Comparison of ENCODE assay signal across 22 cellular contexts in genomic region chr7:137851361-137851945, GRCh38. TPM values are rescaled to one million over a fixed set of nuclear protein-coding genes. Genes with fewer than 3 reads are reported as not detected.
DNase-seq lines count a peak whose midpoint lies in the region; ATAC-seq and TF ChIP-seq lines count a peak whose summit lies in the region.
"Had no signal": no experiment of that assay in that cellular context is flagged by ENCODE, and none has a peak within 500 bp of the region (broad histone marks: within the 10 kb centered on the region; RNA-seq: fewer than 3 reads in every experiment).

No MANE protein-coding gene starts in this region.

- intact Hi-C loops in activated naive CD4-positive, alpha-beta T cell treated with anti-CD3 and anti-CD28 coated beads for 36 hours (cut with micrococcal nuclease): no loop called here

- peaks cover 0 to 7% of the 10 kb centered on the region in 2 donors for H3K36me3 Mint-ChIP-seq in activated naive CD4-positive, alpha-beta T cell treated with anti-CD3 and anti-CD28 coated beads, Interleukin-2, amount 50 U/mL, for 72 hours
- H3K36me3 Mint-ChIP-seq in activated naive CD4-positive, alpha-beta T cell treated with anti-CD3 and anti-CD28 coated beads for 36 hours (ENCODE audit: low read depth): no peaks in the 10 kb centered on the region
- no peaks in the 10 kb centered on the region for H3K36me3 Mint-ChIP-seq in activated T-helper 17 cell treated with anti-CD3 and anti-CD28 coated beads, Interleukin-2, amount 50 U/mL, for 72 hours (ENCODE audit: low read depth)
- no peaks in the 10 kb centered on the region for H3K36me3 Mint-ChIP-seq in stimulated activated effector memory CD8-positive, alpha-beta T cell treated with anti-CD3 and anti-CD28 coated beads, Interleukin-12 subunit alpha, Interleukin-12 subunit beta, amount 100 ng/mL, for 72 hours

- no peak for TF ChIP-seq CTCF in fibroblast of mammary gland (conservative IDR thresholded peaks at IDR 0.05; ENCODE audit: control insufficient read depth, insufficient read depth, low read depth, low read length)

- H3K4me1 Mint-ChIP-seq in activated naive CD4-positive, alpha-beta T cell treated with anti-CD3 and anti-CD28 coated beads for 36 hours (ENCODE audit: low read depth): peaks cover 11% of the 10 kb centered on the region
- no peaks in the 10 kb centered on the region for H3K4me1 Mint-ChIP-seq in activated T-helper 17 cell treated with anti-CD3 and anti-CD28 coated beads, Interleukin-2, amount 50 U/mL, for 72 hours
- H3K4me1 Mint-ChIP-seq in stimulated activated effector memory CD8-positive, alpha-beta T cell treated with anti-CD3 and anti-CD28 coated beads, Interleukin-12 subunit alpha, Interleukin-12 subunit beta, amount 100 ng/mL, for 72 hours: peaks cover 5% of the 10 kb centered on the region
- H3K4me1 Mint-ChIP-seq: GM23338 had no signal

- H3K4me3 Mint-ChIP-seq in activated naive CD4-positive, alpha-beta T cell treated with anti-CD3 and anti-CD28 coated beads for 36 hours: no peak overlapping the region
- H3K4me3 Mint-ChIP-seq in activated T-helper 17 cell treated with anti-CD3 and anti-CD28 coated beads, Interleukin-2, amount 50 U/mL, for 72 hours: no peak overlapping the region
- no peak overlapping the region for H3K4me3 Mint-ChIP-seq in stimulated activated effector memory CD8-positive, alpha-beta T cell treated with anti-CD3 and anti-CD28 coated beads, Interleukin-12 subunit alpha, Interleukin-12 subunit beta, amount 100 ng/mL, for 72 hours
- H3K4me3 Mint-ChIP-seq: GM23338 had no signal

- H3K4me3 ChIP-seq in fibroblast of mammary gland (ENCODE audit: control insufficient read depth, low read depth, low read length): no peak overlapping the region
- H3K4me3 ChIP-seq: BLaER1, esophagus muscularis mucosa, GM23338 had no signal

- CTCF ChIA-PET in activated naive CD4-positive, alpha-beta T cell treated with anti-CD3 and anti-CD28 coated beads for 36 hours (lab: Charles Lee): interaction anchor here (0.6 to 1.8 kb wide), 2 partner anchors 58 to 195 kb away, joined by 3 to 6 read pairs; no protein-coding TSS in a partner anchor

- peaks cover 24% of the 10 kb centered on the region for H3K27me3 Mint-ChIP-seq in activated naive CD4-positive, alpha-beta T cell treated with anti-CD3 and anti-CD28 coated beads for 36 hours (ENCODE audit: low read depth)
- peaks cover 20% of the 10 kb centered on the region for H3K27me3 Mint-ChIP-seq in activated T-helper 17 cell treated with anti-CD3 and anti-CD28 coated beads, Interleukin-2, amount 50 U/mL, for 72 hours

- H3K27ac Mint-ChIP-seq in activated naive CD4-positive, alpha-beta T cell treated with anti-CD3 and anti-CD28 coated beads, Interleukin-2, amount 50 U/mL, for 72 hours: no peak overlapping the region
- no peak overlapping the region for H3K27ac Mint-ChIP-seq in activated naive CD4-positive, alpha-beta T cell treated with anti-CD3 and anti-CD28 coated beads for 36 hours
- H3K27ac Mint-ChIP-seq in activated T-helper 17 cell treated with anti-CD3 and anti-CD28 coated beads, Interleukin-2, amount 50 U/mL, for 72 hours: no peak overlapping the region
- no peak overlapping the region for H3K27ac Mint-ChIP-seq in stimulated activated effector memory CD8-positive, alpha-beta T cell treated with anti-CD3 and anti-CD28 coated beads, Interleukin-12 subunit alpha, Interleukin-12 subunit beta, amount 100 ng/mL, for 72 hours
- H3K27ac Mint-ChIP-seq: GM23338 had no signal

- peak; percentile 22 to 50 for ATAC-seq in activated naive CD4-positive, alpha-beta T cell treated with anti-CD3 and anti-CD28 coated beads, Interleukin-2, amount 50 U/mL, for 72 hours
- ATAC-seq in activated T-helper 17 cell treated with anti-CD3 and anti-CD28 coated beads, Interleukin-2, amount 50 U/mL, for 72 hours (replicated peaks): peak; percentile 78
- peak; percentile 69 for ATAC-seq in stimulated activated effector memory CD8-positive, alpha-beta T cell treated with anti-CD3 and anti-CD28 coated beads, Interleukin-12 subunit alpha, Interleukin-12 subunit beta, amount 100 ng/mL, for 72 hours
- ATAC-seq in SK-N-SH treated with all-trans-retinoic acid at 6 μM for 48 hours (no peak), HG03045 (IDR thresholded peaks at IDR 0.05; ENCODE audit: unreplicated experiment) (no peak)
- ATAC-seq: activated CD4-positive, CD25-positive, alpha-beta regulatory T cell treated with anti-CD3 and anti-CD28 coated beads, Interleukin-2, amount 50 U/mL, for 24 hours; GM23338; left colon had no signal

- H3K9me3 Mint-ChIP-seq in activated naive CD4-positive, alpha-beta T cell treated with anti-CD3 and anti-CD28 coated beads, Interleukin-2, amount 50 U/mL, for 72 hours: peaks cover 0 to 12% of the 10 kb centered on the region in 2 donors
- H3K9me3 Mint-ChIP-seq in activated naive CD4-positive, alpha-beta T cell treated with anti-CD3 and anti-CD28 coated beads for 36 hours: no peaks in the 10 kb centered on the region
- H3K9me3 Mint-ChIP-seq in activated T-helper 17 cell treated with anti-CD3 and anti-CD28 coated beads, Interleukin-2, amount 50 U/mL, for 72 hours: no peaks in the 10 kb centered on the region
- H3K9me3 Mint-ChIP-seq in stimulated activated effector memory CD8-positive, alpha-beta T cell treated with anti-CD3 and anti-CD28 coated beads, Interleukin-12 subunit alpha, Interleukin-12 subunit beta, amount 100 ng/mL, for 72 hours: peaks cover 2% of the 10 kb centered on the region
- H3K9me3 Mint-ChIP-seq: GM23338 had no signal

- no peak for DNase-seq in activated naive CD4-positive, alpha-beta T cell treated with anti-CD3 and anti-CD28 coated beads, Interleukin-2, amount 50 U/mL, for 72 hours (ENCODE audit: low spot score in 2 of 2)
- DNase-seq in activated naive CD4-positive, alpha-beta T cell treated with anti-CD3 and anti-CD28 coated beads for 36 hours: no peak
- DNase-seq in fibroblast of mammary gland (ENCODE audit: low read depth) (peak; percentile 54), NCI-H2196 treated with DMSO at 0.1 percent for 48 hours (lab: John Stamatoyannopoulos, UW; ENCODE audit: unreplicated experiment) (no peak)
- no peak for DNase-seq in stimulated activated effector memory CD8-positive, alpha-beta T cell treated with anti-CD3 and anti-CD28 coated beads, Interleukin-12 subunit alpha, Interleukin-12 subunit beta, amount 100 ng/mL, for 72 hours (ENCODE audit: low spot score in 2 of 2)
- DNase-seq: activated CD8-positive, alpha-beta memory T cell treated with anti-CD3 and anti-CD28 coated beads for 24 hours; activated naive CD4-positive, alpha-beta T cell treated with anti-CD3 and anti-CD28 coated beads, Interleukin-2, amount 50 U/mL, for 16 hours; activated T-cell treated with anti-CD3 and anti-CD28 coated beads, Interleukin-2, amount 50 U/mL, for 48 hours; COR-L47; effector memory CD4-positive, alpha-beta T cell; head of caudate nucleus; left colon; mesenchymal stem cell; NCI-H1436 treated with DMSO at 0.1 percent for 48 hours; NCI-H774 had no signal

TF ChIP-seq in SK-N-SH treated with all-trans-retinoic acid at 6 μM for 48 hours, 23 proteins besides CTCF, POLR2A, EP300 and RAD21 (continues in another document):
- TF ChIP-seq, protein P1, sequence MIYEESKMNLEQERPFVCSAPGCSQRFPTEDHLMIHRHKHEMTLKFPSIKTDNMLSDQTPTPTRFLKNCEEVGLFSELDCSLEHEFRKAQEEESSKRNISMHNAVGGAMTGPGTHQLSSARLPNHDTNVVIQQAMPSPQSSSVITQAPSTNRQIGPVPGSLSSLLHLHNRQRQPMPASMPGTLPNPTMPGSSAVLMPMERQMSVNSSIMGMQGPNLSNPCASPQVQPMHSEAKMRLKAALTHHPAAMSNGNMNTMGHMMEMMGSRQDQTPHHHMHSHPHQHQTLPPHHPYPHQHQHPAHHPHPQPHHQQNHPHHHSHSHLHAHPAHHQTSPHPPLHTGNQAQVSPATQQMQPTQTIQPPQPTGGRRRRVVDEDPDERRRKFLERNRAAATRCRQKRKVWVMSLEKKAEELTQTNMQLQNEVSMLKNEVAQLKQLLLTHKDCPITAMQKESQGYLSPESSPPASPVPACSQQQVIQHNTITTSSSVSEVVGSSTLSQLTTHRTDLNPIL (CRISPR knock-in tag; IDR thresholded peaks at IDR 0.05; ENCODE audit: low read depth): no peak
- TF ChIP-seq ARNTL (CRISPR knock-in tag; IDR thresholded peaks at IDR 0.05; ENCODE audit: borderline replicate concordance, low read depth) (no peak), BACH2 (CRISPR knock-in tag; IDR thresholded peaks at IDR 0.05; ENCODE audit: borderline replicate concordance) (no peak), PPARA (CRISPR knock-in tag; IDR thresholded peaks at IDR 0.05; ENCODE audit: borderline replicate concordance) (no peak), TCF4 (CRISPR knock-in tag; IDR thresholded peaks at IDR 0.05; ENCODE audit: borderline replicate concordance) (no peak), TSHZ2 (CRISPR knock-in tag; IDR thresholded peaks at IDR 0.05) (no peak)

RNA-seq across cellular contexts. Expression of gene DGKI, which starts 4.7 kb away (rescaled TPM):
- total RNA-seq in activated naive CD4-positive, alpha-beta T cell treated with anti-CD3 and anti-CD28 coated beads, Interleukin-2, amount 50 U/mL, for 72 hours: 10 to 100 TPM in 1 of 2 donors, under 1 TPM in 1; 0.71 to 16.8 TPM
- 1 to 10 TPM; 2.0 to 2.7 TPM for total RNA-seq in activated naive CD4-positive, alpha-beta T cell treated with anti-CD3 and anti-CD28 coated beads for 36 hours
- total RNA-seq in activated T-helper 17 cell treated with anti-CD3 and anti-CD28 coated beads, Interleukin-2, amount 50 U/mL, for 72 hours: 1 to 10 TPM; 2.0 to 9.2 TPM

Comparison
In these comparisons a context has a peak if more than half of its experiments do, and no peak if none do; other contexts are left out.
1. ATAC-seq: peak in activated naive CD4-positive, alpha-beta T cell treated with anti-CD3 and anti-CD28 coated beads, Interleukin-2, amount 50 U/mL, for 72 hours (2 of 2), activated T-helper 17 cell treated with anti-CD3 and anti-CD28 coated beads, Interleukin-2, amount 50 U/mL, for 72 hours (single experiment) and stimulated activated effector memory CD8-positive, alpha-beta T cell treated with anti-CD3 and anti-CD28 coated beads, Interleukin-12 subunit alpha, Interleukin-12 subunit beta, amount 100 ng/mL, for 72 hours (single experiment); none in SK-N-SH treated with all-trans-retinoic acid at 6 μM for 48 hours (single experiment) and HG03045 (single experiment).